1 cellular context compared by ENCODE assay signal in the genomic region with DNA sequence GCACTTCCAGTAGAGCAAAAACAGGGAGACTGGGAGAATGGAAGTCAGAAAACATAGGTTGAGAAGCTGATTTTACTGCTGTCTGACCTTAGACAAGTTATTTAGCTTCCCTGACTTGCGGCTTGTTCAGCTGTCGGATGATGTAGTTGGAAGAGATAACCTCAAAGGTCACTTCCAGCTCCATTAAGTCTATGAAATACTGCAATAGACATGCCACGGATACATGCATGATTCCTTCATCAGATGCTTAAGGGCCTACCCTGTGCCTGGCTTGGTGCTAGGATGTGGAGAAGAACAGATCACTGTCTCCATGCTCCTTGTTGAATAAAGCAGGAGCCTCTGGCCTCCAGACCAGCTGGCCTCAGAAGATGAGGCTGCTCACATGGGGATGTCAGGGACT.
TF ChIP-seq lines count a peak whose summit lies in the region.

No MANE protein-coding gene starts in this region.

TF ChIP-seq in IMR-90, 13 proteins besides CTCF, POLR2A, EP300 and RAD21:
- no peak for TF ChIP-seq MXI1 (IDR thresholded peaks at IDR 0.05; ENCODE audit: borderline replicate concordance, low read depth, low read length)
- no peak for TF ChIP-seq BHLHE40 (IDR thresholded peaks at IDR 0.05; ENCODE audit: low read depth, low read length)
- TF ChIP-seq MAFK (IDR thresholded peaks at IDR 0.05; ENCODE audit: low read depth, low read length), result no peak
- no peak for TF ChIP-seq CEBPB (IDR thresholded peaks at IDR 0.05; ENCODE audit: low read depth, low read length)
- no peak for TF ChIP-seq NFE2L2 (IDR thresholded peaks at IDR 0.05; ENCODE audit: low read depth, low read length)
- TF ChIP-seq SMC3 (IDR thresholded peaks at IDR 0.05; ENCODE audit: low read depth, low read length), result no peak
- TF ChIP-seq RCOR1 (IDR thresholded peaks at IDR 0.05; ENCODE audit: insufficient replicate concordance, low read length), result no peak
- TF ChIP-seq RFX5 (IDR thresholded peaks at IDR 0.05; ENCODE audit: low read depth, low read length), result no peak
- no peak for TF ChIP-seq FOS (IDR thresholded peaks at IDR 0.05; ENCODE audit: low read depth, low read length)
- TF ChIP-seq MAZ (IDR thresholded peaks at IDR 0.05; ENCODE audit: borderline replicate concordance, low read depth, low read length), result no peak
- TF ChIP-seq, protein P1, sequence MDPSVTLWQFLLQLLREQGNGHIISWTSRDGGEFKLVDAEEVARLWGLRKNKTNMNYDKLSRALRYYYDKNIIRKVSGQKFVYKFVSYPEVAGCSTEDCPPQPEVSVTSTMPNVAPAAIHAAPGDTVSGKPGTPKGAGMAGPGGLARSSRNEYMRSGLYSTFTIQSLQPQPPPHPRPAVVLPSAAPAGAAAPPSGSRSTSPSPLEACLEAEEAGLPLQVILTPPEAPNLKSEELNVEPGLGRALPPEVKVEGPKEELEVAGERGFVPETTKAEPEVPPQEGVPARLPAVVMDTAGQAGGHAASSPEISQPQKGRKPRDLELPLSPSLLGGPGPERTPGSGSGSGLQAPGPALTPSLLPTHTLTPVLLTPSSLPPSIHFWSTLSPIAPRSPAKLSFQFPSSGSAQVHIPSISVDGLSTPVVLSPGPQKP (IDR thresholded peaks at IDR 0.05; ENCODE audit: borderline replicate concordance, low read depth, low read length), result no peak
- TF ChIP-seq, protein P2, sequence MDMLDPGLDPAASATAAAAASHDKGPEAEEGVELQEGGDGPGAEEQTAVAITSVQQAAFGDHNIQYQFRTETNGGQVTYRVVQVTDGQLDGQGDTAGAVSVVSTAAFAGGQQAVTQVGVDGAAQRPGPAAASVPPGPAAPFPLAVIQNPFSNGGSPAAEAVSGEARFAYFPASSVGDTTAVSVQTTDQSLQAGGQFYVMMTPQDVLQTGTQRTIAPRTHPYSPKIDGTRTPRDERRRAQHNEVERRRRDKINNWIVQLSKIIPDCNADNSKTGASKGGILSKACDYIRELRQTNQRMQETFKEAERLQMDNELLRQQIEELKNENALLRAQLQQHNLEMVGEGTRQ (IDR thresholded peaks at IDR 0.05; ENCODE audit: low read depth, low read length), result no peak
- TF ChIP-seq CHD1 (IDR thresholded peaks at IDR 0.05; ENCODE audit: low read depth, low read length), result no peak
